27 cellular contexts compared by ENCODE assay signal in genomic region chr6:169385237-169385880, GRCh38.
"Had no signal": no experiment of that assay in that cellular context is flagged by ENCODE, and none has a peak within 500 bp of the region (broad histone marks: within the 10 kb centered on the region; RNA-seq: fewer than 3 reads in every experiment).

No MANE protein-coding gene starts in this region.

- H3K9me3 ChIP-seq: gastrocnemius medialis, neutrophil, thyroid gland had no signal

- ATAC-seq: activated CD4-positive, alpha-beta T cell treated with anti-CD3 and anti-CD28 coated beads for 36 hours; activated CD8-positive, alpha-beta memory T cell treated with anti-CD3 and anti-CD28 coated beads, Interleukin-2, amount 10 ng/mL, durations not matched to agents 7 days and 5 days; activated CD8-positive, alpha-beta T cell treated with anti-CD3 and anti-CD28 coated beads, Interleukin-2, amount 10 ng/mL, durations not matched to agents 7 days and 5 days; activated T-cell treated with anti-CD3 and anti-CD28 coated beads, Interleukin-2, amount 50 U/mL, for 72 hours; gastrocnemius medialis; natural killer cell; stimulated activated naive B cell treated with anti-CD40 and anti-IgM and Interleukin-4, amounts not matched to agents 10 μg/mL and 1 μg/mL and 100 μg/mL, for 72 hours had no signal

- H3K4me3 ChIP-seq: gastrocnemius medialis, left ventricle myocardium inferior, smooth muscle cell, stomach, thyroid gland had no signal

- H3K27me3 Mint-ChIP-seq: activated CD8-positive, alpha-beta memory T cell treated with anti-CD3 and anti-CD28 coated beads, Interleukin-2, amount 10 ng/mL, durations not matched to agents 7 days and 5 days; stimulated activated naive B cell treated with anti-CD40 and anti-IgM and Interleukin-4, amounts not matched to agents 10 μg/mL and 1 μg/mL and 100 μg/mL, for 72 hours had no signal

- H3K27me3 ChIP-seq: gastrocnemius medialis, neutrophil, stomach, thyroid gland had no signal

- FAIRE-seq: colon had no signal

- H3K4me1 ChIP-seq: gastrocnemius medialis, left ventricle myocardium inferior, stomach, thyroid gland had no signal

- H3K27ac ChIP-seq: epithelial cell of prostate, gastrocnemius medialis, left ventricle myocardium inferior, neutrophil, stomach, thyroid gland had no signal

- H3K27ac Mint-ChIP-seq: activated CD4-positive, alpha-beta T cell treated with anti-CD3 and anti-CD28 coated beads for 36 hours; activated CD8-positive, alpha-beta memory T cell treated with anti-CD3 and anti-CD28 coated beads, Interleukin-2, amount 10 ng/mL, durations not matched to agents 7 days and 5 days; activated CD8-positive, alpha-beta T cell treated with anti-CD3 and anti-CD28 coated beads, Interleukin-2, amount 10 ng/mL, durations not matched to agents 7 days and 5 days; activated naive CD8-positive, alpha-beta T cell; activated T-cell treated with anti-CD3 and anti-CD28 coated beads, Interleukin-2, amount 50 U/mL, for 72 hours; natural killer cell; progenitor cell of endocrine pancreas; stimulated activated naive B cell treated with anti-CD40 and anti-IgM and Interleukin-4, amounts not matched to agents 10 μg/mL and 1 μg/mL and 100 μg/mL, for 72 hours had no signal

- H3K36me3 Mint-ChIP-seq: activated CD8-positive, alpha-beta memory T cell treated with anti-CD3 and anti-CD28 coated beads, Interleukin-2, amount 10 ng/mL, durations not matched to agents 7 days and 5 days; natural killer cell had no signal

- H3K36me3 ChIP-seq: gastrocnemius medialis, left ventricle myocardium inferior, neutrophil, stomach, thyroid gland had no signal

- H3K4me1 Mint-ChIP-seq: activated CD4-positive, alpha-beta T cell treated with anti-CD3 and anti-CD28 coated beads for 36 hours; activated CD8-positive, alpha-beta memory T cell treated with anti-CD3 and anti-CD28 coated beads, Interleukin-2, amount 10 ng/mL, durations not matched to agents 7 days and 5 days; natural killer cell; stimulated activated naive B cell treated with anti-CD40 and anti-IgM and Interleukin-4, amounts not matched to agents 10 μg/mL and 1 μg/mL and 100 μg/mL, for 72 hours had no signal

- H3K4me3 Mint-ChIP-seq: activated CD4-positive, alpha-beta T cell treated with anti-CD3 and anti-CD28 coated beads for 36 hours; activated CD8-positive, alpha-beta memory T cell treated with anti-CD3 and anti-CD28 coated beads, Interleukin-2, amount 10 ng/mL, durations not matched to agents 7 days and 5 days; activated CD8-positive, alpha-beta T cell treated with anti-CD3 and anti-CD28 coated beads, Interleukin-2, amount 10 ng/mL, durations not matched to agents 7 days and 5 days; activated naive CD8-positive, alpha-beta T cell; activated T-cell treated with anti-CD3 and anti-CD28 coated beads, Interleukin-2, amount 50 U/mL, for 72 hours; natural killer cell; stimulated activated naive B cell treated with anti-CD40 and anti-IgM and Interleukin-4, amounts not matched to agents 10 μg/mL and 1 μg/mL and 100 μg/mL, for 72 hours had no signal

- DNase-seq: activated CD4-positive, alpha-beta T cell treated with anti-CD3 and anti-CD28 coated beads for 36 hours; activated CD4-positive, CD25-positive, alpha-beta regulatory T cell; activated CD8-positive, alpha-beta memory T cell treated with anti-CD3 and anti-CD28 coated beads, Interleukin-2, amount 10 ng/mL, durations not matched to agents 7 days and 5 days; activated CD8-positive, alpha-beta T cell treated with anti-CD3 and anti-CD28 coated beads, Interleukin-2, amount 10 ng/mL, durations not matched to agents 7 days and 5 days; activated effector memory CD4-positive, alpha-beta T cell treated with Interleukin-2 at 50 U/mL for 16 hours; activated naive CD4-positive, alpha-beta T cell treated with Interleukin-2 at 50 U/mL for 16 hours; activated T-cell treated with anti-CD3 and anti-CD28 coated beads, Interleukin-2, amount 50 U/mL, for 72 hours; anterior cingulate cortex; dermis blood vessel endothelial cell; effector CD4-positive, alpha-beta T cell; gastrocnemius medialis; glutamatergic neuron; islet precursor cell; left ventricle myocardium inferior; natural killer cell; retina; stimulated activated CD4-positive, alpha-beta T cell treated with anti-CD3 and anti-CD28 coated beads, Interleukin-15, amount 100 ng/mL, for 24 hours; stimulated activated CD4-positive, alpha-beta T cell treated with anti-CD3 and anti-CD28 coated beads, Interleukin-2, amount 100 ng/mL, for 24 hours; stimulated activated naive B cell treated with anti-CD40 and anti-IgM and Interleukin-4, amounts not matched to agents 10 μg/mL and 1 μg/mL and 100 μg/mL, for 72 hours; stomach; thyroid gland had no signal
